ENCODE assay signal across 21 cellular contexts in the genomic region with DNA sequence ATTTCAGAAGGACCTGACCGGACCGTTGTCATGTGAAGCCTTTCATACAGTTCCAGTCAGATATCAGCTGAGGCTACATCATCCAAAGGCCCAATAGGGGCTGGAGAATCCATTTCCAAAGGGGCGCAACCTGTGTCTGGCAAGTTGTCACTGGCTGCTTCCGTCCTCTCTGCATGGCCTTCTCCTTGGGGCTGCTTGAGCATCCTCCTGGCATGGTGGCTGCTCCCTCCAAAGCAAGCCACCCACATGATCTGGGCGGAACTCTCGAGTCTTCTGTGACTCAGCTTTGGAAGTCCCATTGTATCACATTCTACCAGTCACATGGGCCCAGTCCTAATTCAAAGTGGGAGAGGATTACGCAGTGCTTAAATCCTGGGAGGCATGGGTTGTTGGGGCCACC.
DNase-seq lines count a peak whose midpoint lies in the region; ATAC-seq and TF ChIP-seq lines count a peak whose summit lies in the region.
"Had no signal": no experiment of that assay in that cellular context is flagged by ENCODE, and none has a peak within 500 bp of the region (broad histone marks: within the 10 kb centered on the region; RNA-seq: fewer than 3 reads in every experiment).

No MANE protein-coding gene starts in this region.

- H3K36me3 ChIP-seq in vagina: no peaks in the 10 kb centered on the region
- H3K36me3 ChIP-seq: BLaER1 had no signal

- no peaks in the 10 kb centered on the region for H3K36me3 Mint-ChIP-seq in activated CD8-positive, alpha-beta memory T cell treated with anti-CD3 and anti-CD28 coated beads, Interleukin-2, amount 10 ng/mL, durations not matched to agents 7 days and 5 days
- H3K36me3 Mint-ChIP-seq in activated naive CD8-positive, alpha-beta T cell treated with anti-CD3 and anti-CD28 coated beads for 36 hours: peaks cover 3% of the 10 kb centered on the region
- H3K36me3 Mint-ChIP-seq in CD4-positive, alpha-beta T cell (ENCODE audit: low read depth): no peaks in the 10 kb centered on the region
- H3K36me3 Mint-ChIP-seq in activated CD8-positive, alpha-beta T cell treated with anti-CD3 and anti-CD28 coated beads, Interleukin-2, amount 10 ng/mL, durations not matched to agents 7 days and 5 days (ENCODE audit: low read depth): no peaks in the 10 kb centered on the region
- H3K36me3 Mint-ChIP-seq: CD4-positive, CD25-positive, alpha-beta regulatory T cell; CD8-positive, alpha-beta memory T cell had no signal

- no peaks in the 10 kb centered on the region for H3K9me3 ChIP-seq in vagina
- H3K9me3 ChIP-seq in CD4-positive, alpha-beta T cell (ENCODE audit: control insufficient read depth, low read length): no peaks in the 10 kb centered on the region
- H3K9me3 ChIP-seq: BLaER1 had no signal

- TF ChIP-seq CTCF in vagina (IDR thresholded peaks at IDR 0.05): no peak
- TF ChIP-seq CTCF in CD4-positive, alpha-beta T cell (IDR thresholded peaks at IDR 0.05): no peak

- H3K9me3 Mint-ChIP-seq in activated CD8-positive, alpha-beta memory T cell treated with anti-CD3 and anti-CD28 coated beads, Interleukin-2, amount 10 ng/mL, durations not matched to agents 7 days and 5 days (ENCODE audit: low read depth): no peaks in the 10 kb centered on the region
- H3K9me3 Mint-ChIP-seq in activated naive CD8-positive, alpha-beta T cell treated with anti-CD3 and anti-CD28 coated beads for 36 hours: peaks cover 9% of the 10 kb centered on the region
- no peaks in the 10 kb centered on the region for H3K9me3 Mint-ChIP-seq in CD4-positive, alpha-beta T cell
- no peaks in the 10 kb centered on the region for H3K9me3 Mint-ChIP-seq in activated CD8-positive, alpha-beta T cell treated with anti-CD3 and anti-CD28 coated beads, Interleukin-2, amount 10 ng/mL, durations not matched to agents 7 days and 5 days (ENCODE audit: insufficient read depth)
- H3K9me3 Mint-ChIP-seq: H9 had no signal

- H3K27ac ChIP-seq in vagina: no peak overlapping the region
- no peak overlapping the region for H3K27ac ChIP-seq in CD4-positive, alpha-beta T cell (ENCODE audit: low read depth, low read length)
- H3K27ac ChIP-seq: BLaER1, C4-2B, GM23248 had no signal

- CTCF ChIA-PET in activated CD8-positive, alpha-beta memory T cell treated with anti-CD3 and anti-CD28 coated beads, Interleukin-2, amount 10 ng/mL, durations not matched to agents 7 days and 5 days (lab: Charles Lee): no interaction called here
- CTCF ChIA-PET in CD4-positive, alpha-beta T cell (lab: Charles Lee): no interaction called here
- CTCF ChIA-PET in activated CD8-positive, alpha-beta T cell treated with anti-CD3 and anti-CD28 coated beads, Interleukin-2, amount 10 ng/mL, durations not matched to agents 7 days and 5 days (lab: Charles Lee): no interaction called here

- intact Hi-C loops in vagina (cut with DNase I): no loop called here
- intact Hi-C loops in CD4-positive, alpha-beta T cell (cut with DNase I, micrococcal nuclease): no loop called here

- H3K27ac Mint-ChIP-seq in activated CD8-positive, alpha-beta memory T cell treated with anti-CD3 and anti-CD28 coated beads, Interleukin-2, amount 10 ng/mL, durations not matched to agents 7 days and 5 days: no peak overlapping the region
- H3K27ac Mint-ChIP-seq in activated naive CD8-positive, alpha-beta T cell treated with anti-CD3 and anti-CD28 coated beads for 36 hours: peak overlapping the region; percentile 51
- H3K27ac Mint-ChIP-seq in CD4-positive, alpha-beta T cell: no peak overlapping the region
- no peak overlapping the region for H3K27ac Mint-ChIP-seq in activated CD8-positive, alpha-beta T cell treated with anti-CD3 and anti-CD28 coated beads, Interleukin-2, amount 10 ng/mL, durations not matched to agents 7 days and 5 days
- H3K27ac Mint-ChIP-seq: B cell; CD4-positive, CD25-positive, alpha-beta regulatory T cell; CD8-positive, alpha-beta memory T cell; H9; HFFc6 had no signal

- no peak overlapping the region for H3K4me3 Mint-ChIP-seq in activated CD8-positive, alpha-beta memory T cell treated with anti-CD3 and anti-CD28 coated beads, Interleukin-2, amount 10 ng/mL, durations not matched to agents 7 days and 5 days
- H3K4me3 Mint-ChIP-seq in activated naive CD8-positive, alpha-beta T cell treated with anti-CD3 and anti-CD28 coated beads for 36 hours: no peak overlapping the region
- no peak overlapping the region for H3K4me3 Mint-ChIP-seq in CD4-positive, alpha-beta T cell
- no peak overlapping the region for H3K4me3 Mint-ChIP-seq in activated CD8-positive, alpha-beta T cell treated with anti-CD3 and anti-CD28 coated beads, Interleukin-2, amount 10 ng/mL, durations not matched to agents 7 days and 5 days
- H3K4me3 Mint-ChIP-seq: B cell; CD4-positive, CD25-positive, alpha-beta regulatory T cell; CD8-positive, alpha-beta memory T cell; H9; HFFc6 had no signal

- DNase-seq in activated CD8-positive, alpha-beta memory T cell treated with anti-CD3 and anti-CD28 coated beads, Interleukin-2, amount 10 ng/mL, durations not matched to agents 7 days and 5 days: peak; percentile 1
- DNase-seq in activated CD8-positive, alpha-beta memory T cell treated with anti-CD3 and anti-CD28 coated beads, Interleukin-2, amount 50 U/mL, for 48 hours: no peak
- DNase-seq in activated naive CD8-positive, alpha-beta T cell treated with anti-CD3 and anti-CD28 coated beads for 36 hours: no peak
- DNase-seq in islet precursor cell: peak; percentile 35
- DNase-seq in vagina (ENCODE audit: extremely low spot score in 2 of 2): peak; percentile 69 to 81
- DNase-seq in CD4-positive, alpha-beta T cell: no peak
- DNase-seq in ecto neural progenitor cell (ENCODE audit: low spot score): no peak
- no peak for DNase-seq in activated CD8-positive, alpha-beta T cell treated with anti-CD3 and anti-CD28 coated beads, Interleukin-2, amount 10 ng/mL, durations not matched to agents 7 days and 5 days
- DNase-seq: CD4-positive, CD25-positive, alpha-beta regulatory T cell; CD8-positive, alpha-beta memory T cell; DMS 273 treated with DMSO at 0.1 percent for 48 hours; DMS79; EL; GDM1; GM23248; H9; HFFc6 had no signal

- POLR2A ChIA-PET in CD4-positive, alpha-beta T cell (lab: Charles Lee): no interaction called here
- POLR2A ChIA-PET in activated CD8-positive, alpha-beta T cell treated with anti-CD3 and anti-CD28 coated beads, Interleukin-2, amount 10 ng/mL, durations not matched to agents 7 days and 5 days (lab: Charles Lee): no interaction called here

- no peaks in the 10 kb centered on the region for H3K27me3 Mint-ChIP-seq in activated CD8-positive, alpha-beta memory T cell treated with anti-CD3 and anti-CD28 coated beads, Interleukin-2, amount 10 ng/mL, durations not matched to agents 7 days and 5 days
- peaks cover 4% of the 10 kb centered on the region for H3K27me3 Mint-ChIP-seq in activated naive CD8-positive, alpha-beta T cell treated with anti-CD3 and anti-CD28 coated beads for 36 hours
- peaks cover 4% of the 10 kb centered on the region for H3K27me3 Mint-ChIP-seq in CD4-positive, alpha-beta T cell
- peaks cover 2% of the 10 kb centered on the region for H3K27me3 Mint-ChIP-seq in activated CD8-positive, alpha-beta T cell treated with anti-CD3 and anti-CD28 coated beads, Interleukin-2, amount 10 ng/mL, durations not matched to agents 7 days and 5 days (ENCODE audit: low read depth)
- H3K27me3 Mint-ChIP-seq: CD4-positive, CD25-positive, alpha-beta regulatory T cell had no signal

- no peak for TF ChIP-seq POLR2A in vagina (IDR thresholded peaks at IDR 0.05)

- H3K27me3 ChIP-seq in vagina: no peaks in the 10 kb centered on the region
- no peaks in the 10 kb centered on the region for H3K27me3 ChIP-seq in CD4-positive, alpha-beta T cell (ENCODE audit: control insufficient read depth, insufficient read depth, low read length)
- H3K27me3 ChIP-seq: BLaER1 had no signal

- no peaks in the 10 kb centered on the region for H3K4me1 Mint-ChIP-seq in activated CD8-positive, alpha-beta memory T cell treated with anti-CD3 and anti-CD28 coated beads, Interleukin-2, amount 10 ng/mL, durations not matched to agents 7 days and 5 days
- peaks cover 16% of the 10 kb centered on the region for H3K4me1 Mint-ChIP-seq in activated naive CD8-positive, alpha-beta T cell treated with anti-CD3 and anti-CD28 coated beads for 36 hours
- no peaks in the 10 kb centered on the region for H3K4me1 Mint-ChIP-seq in CD4-positive, alpha-beta T cell (ENCODE audit: low read depth)
- peaks cover 20% of the 10 kb centered on the region for H3K4me1 Mint-ChIP-seq in activated CD8-positive, alpha-beta T cell treated with anti-CD3 and anti-CD28 coated beads, Interleukin-2, amount 10 ng/mL, durations not matched to agents 7 days and 5 days (ENCODE audit: low read depth)
- H3K4me1 Mint-ChIP-seq: B cell; CD4-positive, CD25-positive, alpha-beta regulatory T cell; CD8-positive, alpha-beta memory T cell had no signal

- no peaks in the 10 kb centered on the region for H3K4me1 ChIP-seq in vagina
- H3K4me1 ChIP-seq: BLaER1 had no signal

- H3K4me3 ChIP-seq in vagina: no peak overlapping the region
- H3K4me3 ChIP-seq: BLaER1, GM12878, GM23248 had no signal

- ATAC-seq in activated CD8-positive, alpha-beta memory T cell treated with anti-CD3 and anti-CD28 coated beads, Interleukin-2, amount 10 ng/mL, durations not matched to agents 7 days and 5 days: no peak
- ATAC-seq in CD4-positive, alpha-beta T cell (ENCODE audit: poor library complexity): no peak
- no peak for ATAC-seq in activated CD8-positive, alpha-beta T cell treated with anti-CD3 and anti-CD28 coated beads, Interleukin-2, amount 10 ng/mL, durations not matched to agents 7 days and 5 days
- ATAC-seq: GM12878 had no signal

Comparison
In these comparisons a context has a peak if more than half of its experiments do, and no peak if none do; other contexts are left out.
1. DNase-seq: peak in activated CD8-positive, alpha-beta memory T cell treated with anti-CD3 and anti-CD28 coated beads, Interleukin-2, amount 10 ng/mL, durations not matched to agents 7 days and 5 days (single experiment), islet precursor cell (single experiment) and vagina (2 of 2); none in activated CD8-positive, alpha-beta memory T cell treated with anti-CD3 and anti-CD28 coated beads, Interleukin-2, amount 50 U/mL, for 48 hours (single experiment), activated naive CD8-positive, alpha-beta T cell treated with anti-CD3 and anti-CD28 coated beads for 36 hours (single experiment), CD4-positive, alpha-beta T cell (0 of 10), ecto neural progenitor cell (single experiment) and activated CD8-positive, alpha-beta T cell treated with anti-CD3 and anti-CD28 coated beads, Interleukin-2, amount 10 ng/mL, durations not matched to agents 7 days and 5 days (single experiment).